ENCODE assay signal across 1 cellular context in the genomic region with DNA sequence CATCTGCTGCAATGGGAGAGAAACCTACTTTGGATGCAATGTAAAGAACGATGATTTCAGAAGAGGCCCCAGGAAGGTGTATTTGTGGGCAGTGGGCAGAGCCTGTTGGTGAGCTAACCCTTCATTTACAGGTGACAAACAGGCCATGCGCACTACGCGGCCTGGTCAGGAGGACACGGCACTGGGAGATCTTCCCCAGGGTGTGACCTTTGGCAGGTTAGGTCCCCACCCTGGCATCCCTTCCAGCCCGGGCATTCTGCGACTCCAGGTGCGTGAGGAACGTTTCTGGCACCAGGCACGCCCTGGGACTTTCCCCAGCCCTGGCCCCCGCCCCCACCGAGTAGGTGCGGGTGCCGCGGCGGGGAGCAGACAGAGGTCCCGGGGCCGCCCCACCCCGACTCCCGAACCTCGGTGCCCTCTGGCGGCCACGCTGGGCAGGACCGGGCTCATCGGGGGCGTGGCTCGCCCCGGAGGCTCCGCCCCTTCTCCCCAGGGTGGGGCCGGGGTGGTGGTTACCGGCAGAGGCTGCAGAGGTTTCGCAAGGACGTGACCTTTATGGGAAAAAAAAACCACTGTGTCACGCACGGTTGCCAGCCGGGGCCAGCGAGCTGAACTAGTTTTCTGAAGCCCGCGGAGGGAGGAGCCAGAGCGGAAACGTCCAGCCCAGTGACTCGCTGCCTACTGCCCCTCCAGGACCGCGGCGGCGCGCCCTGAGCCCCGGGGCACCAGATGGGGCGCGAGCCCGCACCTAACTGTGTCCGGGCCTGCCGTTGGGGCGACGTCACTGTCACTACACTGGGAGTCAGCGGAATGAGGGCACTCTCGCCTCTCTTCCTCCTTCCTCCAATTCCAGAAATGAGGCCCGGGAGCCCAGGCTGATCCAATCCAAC.
TF ChIP-seq lines count a peak whose summit lies in the region.

No MANE protein-coding gene starts in this region.

TF ChIP-seq in K562, 482 proteins besides CTCF, POLR2A, EP300 and RAD21 (continued from another document and continues in another):
- TF ChIP-seq, protein P1, sequence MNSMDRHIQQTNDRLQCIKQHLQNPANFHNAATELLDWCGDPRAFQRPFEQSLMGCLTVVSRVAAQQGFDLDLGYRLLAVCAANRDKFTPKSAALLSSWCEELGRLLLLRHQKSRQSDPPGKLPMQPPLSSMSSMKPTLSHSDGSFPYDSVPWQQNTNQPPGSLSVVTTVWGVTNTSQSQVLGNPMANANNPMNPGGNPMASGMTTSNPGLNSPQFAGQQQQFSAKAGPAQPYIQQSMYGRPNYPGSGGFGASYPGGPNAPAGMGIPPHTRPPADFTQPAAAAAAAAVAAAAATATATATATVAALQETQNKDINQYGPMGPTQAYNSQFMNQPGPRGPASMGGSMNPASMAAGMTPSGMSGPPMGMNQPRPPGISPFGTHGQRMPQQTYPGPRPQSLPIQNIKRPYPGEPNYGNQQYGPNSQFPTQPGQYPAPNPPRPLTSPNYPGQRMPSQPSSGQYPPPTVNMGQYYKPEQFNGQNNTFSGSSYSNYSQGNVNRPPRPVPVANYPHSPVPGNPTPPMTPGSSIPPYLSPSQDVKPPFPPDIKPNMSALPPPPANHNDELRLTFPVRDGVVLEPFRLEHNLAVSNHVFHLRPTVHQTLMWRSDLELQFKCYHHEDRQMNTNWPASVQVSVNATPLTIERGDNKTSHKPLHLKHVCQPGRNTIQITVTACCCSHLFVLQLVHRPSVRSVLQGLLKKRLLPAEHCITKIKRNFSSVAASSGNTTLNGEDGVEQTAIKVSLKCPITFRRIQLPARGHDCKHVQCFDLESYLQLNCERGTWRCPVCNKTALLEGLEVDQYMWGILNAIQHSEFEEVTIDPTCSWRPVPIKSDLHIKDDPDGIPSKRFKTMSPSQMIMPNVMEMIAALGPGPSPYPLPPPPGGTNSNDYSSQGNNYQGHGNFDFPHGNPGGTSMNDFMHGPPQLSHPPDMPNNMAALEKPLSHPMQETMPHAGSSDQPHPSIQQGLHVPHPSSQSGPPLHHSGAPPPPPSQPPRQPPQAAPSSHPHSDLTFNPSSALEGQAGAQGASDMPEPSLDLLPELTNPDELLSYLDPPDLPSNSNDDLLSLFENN (IDR thresholded peaks at IDR 0.05; ENCODE audit: low read depth in 2 of 2, low read length in 2 of 2) = no peak
- peak; percentile 96 for TF ChIP-seq CEBPB (tag; IDR thresholded peaks at IDR 0.05)
- TF ChIP-seq ZBTB7A (IDR thresholded peaks at IDR 0.05; ENCODE audit: borderline replicate concordance, control insufficient read depth, low read depth, low read length) = peak; percentile 21; the same call in 1 of the 2 replicates
- TF ChIP-seq, protein P2, sequence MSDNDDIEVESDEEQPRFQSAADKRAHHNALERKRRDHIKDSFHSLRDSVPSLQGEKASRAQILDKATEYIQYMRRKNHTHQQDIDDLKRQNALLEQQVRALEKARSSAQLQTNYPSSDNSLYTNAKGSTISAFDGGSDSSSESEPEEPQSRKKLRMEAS (CRISPR knock-in tag; IDR thresholded peaks at IDR 0.05) = 0 out of 2 replicates have a peak, but pooled peaks have one; percentile 11
- peak; percentile 83 for TF ChIP-seq POLR2G (IDR thresholded peaks at IDR 0.05; ENCODE audit: low read depth, low read length)
- TF ChIP-seq ZC3H4 (CRISPR knock-in tag; IDR thresholded peaks at IDR 0.05; ENCODE audit: borderline replicate concordance) = no peak
- no peak for TF ChIP-seq ZNF133 (CRISPR knock-in tag; IDR thresholded peaks at IDR 0.05)
- no peak for TF ChIP-seq ZFP36 (IDR thresholded peaks at IDR 0.05; ENCODE audit: low read depth, low read length, partially characterized antibody)
- TF ChIP-seq RBFOX2 (IDR thresholded peaks at IDR 0.05; ENCODE audit: low read depth, low read length) = peak; percentile 85
- TF ChIP-seq JUND (IDR thresholded peaks at IDR 0.05; ENCODE audit: borderline replicate concordance, low read depth, low read length) = peak; percentile 63
- TF ChIP-seq JUND (tag; IDR thresholded peaks at IDR 0.05; ENCODE audit: borderline replicate concordance, low read depth, low read length) = no peak; the same call in 2 of the 3 replicates
- TF ChIP-seq CEBPG (CRISPR knock-in tag; IDR thresholded peaks at IDR 0.05) = peak; percentile 87
- peak; percentile 78 to 79 for TF ChIP-seq CEBPG (tag; conservative IDR thresholded peaks at IDR 0.05 in 1 of 2, IDR thresholded peaks at IDR 0.05 in 1 of 2)
- peak; percentile 12; the same call in 1 of the 2 replicates for TF ChIP-seq ARID1B (IDR thresholded peaks at IDR 0.05)
- TF ChIP-seq GTF2F1 (IDR thresholded peaks at IDR 0.05; ENCODE audit: low read depth, low read length) = no peak
- TF ChIP-seq ATF1 (CRISPR knock-in tag; IDR thresholded peaks at IDR 0.05) = no peak
- peak; percentile 74 for TF ChIP-seq ATF1 (tag; IDR thresholded peaks at IDR 0.05)
- TF ChIP-seq, protein P3, sequence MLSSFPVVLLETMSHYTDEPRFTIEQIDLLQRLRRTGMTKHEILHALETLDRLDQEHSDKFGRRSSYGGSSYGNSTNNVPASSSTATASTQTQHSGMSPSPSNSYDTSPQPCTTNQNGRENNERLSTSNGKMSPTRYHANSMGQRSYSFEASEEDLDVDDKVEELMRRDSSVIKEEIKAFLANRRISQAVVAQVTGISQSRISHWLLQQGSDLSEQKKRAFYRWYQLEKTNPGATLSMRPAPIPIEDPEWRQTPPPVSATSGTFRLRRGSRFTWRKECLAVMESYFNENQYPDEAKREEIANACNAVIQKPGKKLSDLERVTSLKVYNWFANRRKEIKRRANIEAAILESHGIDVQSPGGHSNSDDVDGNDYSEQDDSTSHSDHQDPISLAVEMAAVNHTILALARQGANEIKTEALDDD (IDR thresholded peaks at IDR 0.05) = peak; percentile 76; the same call in 1 of the 2 replicates
- TF ChIP-seq, protein P4, sequence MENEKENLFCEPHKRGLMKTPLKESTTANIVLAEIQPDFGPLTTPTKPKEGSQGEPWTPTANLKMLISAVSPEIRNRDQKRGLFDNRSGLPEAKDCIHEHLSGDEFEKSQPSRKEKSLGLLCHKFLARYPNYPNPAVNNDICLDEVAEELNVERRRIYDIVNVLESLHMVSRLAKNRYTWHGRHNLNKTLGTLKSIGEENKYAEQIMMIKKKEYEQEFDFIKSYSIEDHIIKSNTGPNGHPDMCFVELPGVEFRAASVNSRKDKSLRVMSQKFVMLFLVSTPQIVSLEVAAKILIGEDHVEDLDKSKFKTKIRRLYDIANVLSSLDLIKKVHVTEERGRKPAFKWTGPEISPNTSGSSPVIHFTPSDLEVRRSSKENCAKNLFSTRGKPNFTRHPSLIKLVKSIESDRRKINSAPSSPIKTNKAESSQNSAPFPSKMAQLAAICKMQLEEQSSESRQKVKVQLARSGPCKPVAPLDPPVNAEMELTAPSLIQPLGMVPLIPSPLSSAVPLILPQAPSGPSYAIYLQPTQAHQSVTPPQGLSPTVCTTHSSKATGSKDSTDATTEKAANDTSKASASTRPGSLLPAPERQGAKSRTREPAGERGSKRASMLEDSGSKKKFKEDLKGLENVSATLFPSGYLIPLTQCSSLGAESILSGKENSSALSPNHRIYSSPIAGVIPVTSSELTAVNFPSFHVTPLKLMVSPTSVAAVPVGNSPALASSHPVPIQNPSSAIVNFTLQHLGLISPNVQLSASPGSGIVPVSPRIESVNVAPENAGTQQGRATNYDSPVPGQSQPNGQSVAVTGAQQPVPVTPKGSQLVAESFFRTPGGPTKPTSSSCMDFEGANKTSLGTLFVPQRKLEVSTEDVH (IDR thresholded peaks at IDR 0.05; ENCODE audit: low read depth, partially characterized antibody) = no peak
- no peak for TF ChIP-seq ADNP (tag; IDR thresholded peaks at IDR 0.05)
- peak; percentile 64; the same call in 1 of the 2 replicates for TF ChIP-seq CTBP1 (IDR thresholded peaks at IDR 0.05; ENCODE audit: borderline replicate concordance)
- no peak for TF ChIP-seq ZNF717 (CRISPR knock-in tag; IDR thresholded peaks at IDR 0.05)
- TF ChIP-seq ZNF3 (CRISPR knock-in tag; IDR thresholded peaks at IDR 0.05) = no peak
- TF ChIP-seq PURB (CRISPR knock-in tag; IDR thresholded peaks at IDR 0.05; ENCODE audit: low read depth) = no peak
- TF ChIP-seq, protein P5, sequence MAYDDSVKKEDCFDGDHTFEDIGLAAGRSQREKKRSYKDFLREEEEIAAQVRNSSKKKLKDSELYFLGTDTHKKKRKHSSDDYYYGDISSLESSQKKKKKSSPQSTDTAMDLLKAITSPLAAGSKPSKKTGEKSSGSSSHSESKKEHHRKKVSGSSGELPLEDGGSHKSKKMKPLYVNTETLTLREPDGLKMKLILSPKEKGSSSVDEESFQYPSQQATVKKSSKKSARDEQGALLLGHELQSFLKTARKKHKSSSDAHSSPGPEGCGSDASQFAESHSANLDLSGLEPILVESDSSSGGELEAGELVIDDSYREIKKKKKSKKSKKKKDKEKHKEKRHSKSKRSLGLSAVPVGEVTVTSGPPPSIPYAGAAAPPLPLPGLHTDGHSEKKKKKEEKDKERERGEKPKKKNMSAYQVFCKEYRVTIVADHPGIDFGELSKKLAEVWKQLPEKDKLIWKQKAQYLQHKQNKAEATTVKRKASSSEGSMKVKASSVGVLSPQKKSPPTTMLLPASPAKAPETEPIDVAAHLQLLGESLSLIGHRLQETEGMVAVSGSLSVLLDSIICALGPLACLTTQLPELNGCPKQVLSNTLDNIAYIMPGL (CRISPR knock-in tag; IDR thresholded peaks at IDR 0.05) = no peak
- no peak for TF ChIP-seq TAF15 (IDR thresholded peaks at IDR 0.05; ENCODE audit: low read depth, low read length)
- TF ChIP-seq, protein P6, sequence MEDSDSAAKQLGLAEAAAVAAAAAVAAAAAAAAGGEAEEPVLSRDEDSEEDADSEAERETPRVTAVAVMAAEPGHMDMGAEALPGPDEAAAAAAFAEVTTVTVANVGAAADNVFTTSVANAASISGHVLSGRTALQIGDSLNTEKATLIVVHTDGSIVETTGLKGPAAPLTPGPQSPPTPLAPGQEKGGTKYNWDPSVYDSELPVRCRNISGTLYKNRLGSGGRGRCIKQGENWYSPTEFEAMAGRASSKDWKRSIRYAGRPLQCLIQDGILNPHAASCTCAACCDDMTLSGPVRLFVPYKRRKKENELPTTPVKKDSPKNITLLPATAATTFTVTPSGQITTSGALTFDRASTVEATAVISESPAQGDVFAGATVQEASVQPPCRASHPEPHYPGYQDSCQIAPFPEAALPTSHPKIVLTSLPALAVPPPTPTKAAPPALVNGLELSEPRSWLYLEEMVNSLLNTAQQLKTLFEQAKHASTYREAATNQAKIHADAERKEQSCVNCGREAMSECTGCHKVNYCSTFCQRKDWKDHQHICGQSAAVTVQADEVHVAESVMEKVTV (CRISPR knock-in tag; IDR thresholded peaks at IDR 0.05) = peak; percentile 41; the same call in 1 of the 2 replicates
- TF ChIP-seq MEIS2 (IDR thresholded peaks at IDR 0.05; ENCODE audit: partially characterized antibody) = peak; percentile 4
- TF ChIP-seq MAFG (tag; conservative IDR thresholded peaks at IDR 0.05) = peak; percentile 47
- TF ChIP-seq SUPT5H (IDR thresholded peaks at IDR 0.05) = 0 out of 2 replicates have a peak, but pooled peaks have one; percentile 47
- peak; percentile 57 to 63 for TF ChIP-seq NRF1 (conservative IDR thresholded peaks at IDR 0.05 in 1 of 2, IDR thresholded peaks at IDR 0.05 in 1 of 2)
- peak; percentile 69; the same call in 1 of the 2 replicates for TF ChIP-seq SOX6 (IDR thresholded peaks at IDR 0.05)
- TF ChIP-seq, protein P7, sequence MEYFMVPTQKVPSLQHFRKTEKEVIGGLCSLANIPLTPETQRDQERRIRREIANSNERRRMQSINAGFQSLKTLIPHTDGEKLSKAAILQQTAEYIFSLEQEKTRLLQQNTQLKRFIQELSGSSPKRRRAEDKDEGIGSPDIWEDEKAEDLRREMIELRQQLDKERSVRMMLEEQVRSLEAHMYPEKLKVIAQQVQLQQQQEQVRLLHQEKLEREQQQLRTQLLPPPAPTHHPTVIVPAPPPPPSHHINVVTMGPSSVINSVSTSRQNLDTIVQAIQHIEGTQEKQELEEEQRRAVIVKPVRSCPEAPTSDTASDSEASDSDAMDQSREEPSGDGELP (CRISPR knock-in tag; IDR thresholded peaks at IDR 0.05; ENCODE audit: borderline replicate concordance) = peak; percentile 74; the same call in 1 of the 2 replicates
- TF ChIP-seq PHF8 (IDR thresholded peaks at IDR 0.05; ENCODE audit: borderline replicate concordance, low read length) = peak; percentile 41; the same call in 1 of the 2 replicates
- no peak for TF ChIP-seq MCM5 (IDR thresholded peaks at IDR 0.05; ENCODE audit: low read depth)
- peak; percentile 31; the same call in 1 of the 2 replicates for TF ChIP-seq MAFK (IDR thresholded peaks at IDR 0.05; ENCODE audit: low read length)
- peak; percentile 30; the same call in 1 of the 2 replicates for TF ChIP-seq GABPB1 (CRISPR knock-in tag; IDR thresholded peaks at IDR 0.05)
- TF ChIP-seq KLF13 (tag; IDR thresholded peaks at IDR 0.05; ENCODE audit: borderline replicate concordance, low read depth) = 0 out of 2 replicates have a peak, but pooled peaks have one; percentile 50
- TF ChIP-seq GABPA (tag; conservative IDR thresholded peaks at IDR 0.05; ENCODE audit: low read depth) = peak; percentile 32; the same call in 1 of the 2 replicates
- TF ChIP-seq TGIF2 (CRISPR knock-in tag; IDR thresholded peaks at IDR 0.05) = no peak
- TF ChIP-seq BHLHE40 (IDR thresholded peaks at IDR 0.05; ENCODE audit: low read length) = peak; percentile 71; the same call in 1 of the 2 replicates
- peak; percentile 30; the same call in 1 of the 2 replicates for TF ChIP-seq ZKSCAN1 (IDR thresholded peaks at IDR 0.05; ENCODE audit: low read depth, low read length)
- TF ChIP-seq CBFA2T3 (IDR thresholded peaks at IDR 0.05) = peak; percentile 11; the same call in 1 of the 2 replicates
- TF ChIP-seq, protein P8, sequence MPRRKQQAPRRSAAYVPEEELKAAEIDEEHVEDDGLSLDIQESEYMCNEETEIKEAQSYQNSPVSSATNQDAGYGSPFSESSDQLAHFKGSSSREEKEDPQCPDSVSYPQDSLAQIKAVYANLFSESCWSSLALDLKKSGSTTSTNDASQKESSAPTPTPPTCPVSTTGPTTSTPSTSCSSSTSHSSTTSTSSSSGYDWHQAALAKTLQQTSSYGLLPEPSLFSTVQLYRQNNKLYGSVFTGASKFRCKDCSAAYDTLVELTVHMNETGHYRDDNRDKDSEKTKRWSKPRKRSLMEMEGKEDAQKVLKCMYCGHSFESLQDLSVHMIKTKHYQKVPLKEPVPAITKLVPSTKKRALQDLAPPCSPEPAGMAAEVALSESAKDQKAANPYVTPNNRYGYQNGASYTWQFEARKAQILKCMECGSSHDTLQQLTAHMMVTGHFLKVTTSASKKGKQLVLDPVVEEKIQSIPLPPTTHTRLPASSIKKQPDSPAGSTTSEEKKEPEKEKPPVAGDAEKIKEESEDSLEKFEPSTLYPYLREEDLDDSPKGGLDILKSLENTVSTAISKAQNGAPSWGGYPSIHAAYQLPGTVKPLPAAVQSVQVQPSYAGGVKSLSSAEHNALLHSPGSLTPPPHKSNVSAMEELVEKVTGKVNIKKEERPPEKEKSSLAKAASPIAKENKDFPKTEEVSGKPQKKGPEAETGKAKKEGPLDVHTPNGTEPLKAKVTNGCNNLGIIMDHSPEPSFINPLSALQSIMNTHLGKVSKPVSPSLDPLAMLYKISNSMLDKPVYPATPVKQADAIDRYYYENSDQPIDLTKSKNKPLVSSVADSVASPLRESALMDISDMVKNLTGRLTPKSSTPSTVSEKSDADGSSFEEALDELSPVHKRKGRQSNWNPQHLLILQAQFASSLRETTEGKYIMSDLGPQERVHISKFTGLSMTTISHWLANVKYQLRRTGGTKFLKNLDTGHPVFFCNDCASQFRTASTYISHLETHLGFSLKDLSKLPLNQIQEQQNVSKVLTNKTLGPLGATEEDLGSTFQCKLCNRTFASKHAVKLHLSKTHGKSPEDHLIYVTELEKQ (CRISPR knock-in tag; IDR thresholded peaks at IDR 0.05) = no peak
- TF ChIP-seq NR2C2 (CRISPR knock-in tag; IDR thresholded peaks at IDR 0.05) = no peak
- TF ChIP-seq NR2C2 (tag; IDR thresholded peaks at IDR 0.05) = peak; percentile 91
- TF ChIP-seq ETV1 (tag; conservative IDR thresholded peaks at IDR 0.05; ENCODE audit: low read depth) = peak; percentile 27
